In genomic region chrX:2446815-2447214, GRCh38 we compare ENCODE assay signal across 24 cellular contexts.
"Had no signal": no experiment of that assay in that cellular context is flagged by ENCODE, and none has a peak within 500 bp of the region (broad histone marks: within the 10 kb centered on the region; RNA-seq: fewer than 3 reads in every experiment).

No MANE protein-coding gene starts in this region.

- ATAC-seq: activated CD8-positive, alpha-beta T cell treated with anti-CD3 and anti-CD28 coated beads for 36 hours; activated naive CD4-positive, alpha-beta T cell treated with anti-CD3 and anti-CD28 coated beads, Interleukin-2, amount 50 U/mL, for 72 hours; activated T-cell treated with anti-CD3 and anti-CD28 coated beads, Interleukin-2, amount 50 U/mL, for 72 hours; activated T-helper 17 cell treated with anti-CD3 and anti-CD28 coated beads, Interleukin-2, amount 50 U/mL, for 72 hours; PC-3 had no signal

- H3K4me1 ChIP-seq: adrenal gland, Peyer's patch had no signal

- H3K4me3 ChIP-seq: adrenal gland, Peyer's patch, SJSA1 had no signal

- H3K36me3 ChIP-seq: adrenal gland, Peyer's patch, SJSA1 had no signal

- H3K9me3 ChIP-seq: adrenal gland, Peyer's patch, SJSA1, SK-N-SH had no signal

- H3K27me3 ChIP-seq: adrenal gland, Peyer's patch, SJSA1 had no signal

- DNase-seq: activated CD4-positive, alpha-beta T cell treated with anti-CD3 and anti-CD28 coated beads, Interleukin-2, amount 10 ng/mL, durations not matched to agents 24 days and 14 days; activated CD4-positive, alpha-beta T cell treated with anti-CD3 and anti-CD28 coated beads, Interleukin-2, amount 50 U/mL, for 4 hours; activated CD8-positive, alpha-beta T cell treated with anti-CD3 and anti-CD28 coated beads for 36 hours; activated gamma-delta T cell treated with Interleukin-2 at 50 U/mL for 16 hours; activated naive CD4-positive, alpha-beta T cell treated with anti-CD3 and anti-CD28 coated beads for 36 hours; activated T-cell treated with anti-CD3 and anti-CD28 coated beads, Interleukin-2, amount 50 U/mL, for 1 hour; activated T-cell treated with anti-CD3 and anti-CD28 coated beads, Interleukin-2, amount 50 U/mL, for 72 hours; adrenal gland; central memory CD4-positive, alpha-beta T cell; NCI-H1092 treated with DMSO at 0.1 percent for 48 hours; NCI-H1417 treated with DMSO at 0.1 percent for 48 hours; NCI-H187 treated with DMSO at 0.1 percent for 48 hours; NCI-H2081 treated with DMSO at 0.1 percent for 48 hours; NCI-H226; NCI-H446 treated with DMSO at 0.1 percent for 48 hours; NCI-H524; PC-3; Peyer's patch; RPMI8226; SHP77 treated with DMSO at 0.1 percent for 48 hours; SK-N-SH had no signal

- H3K9ac ChIP-seq: SK-N-SH had no signal

- H3K4me2 ChIP-seq: SK-N-SH had no signal

- H3K27ac ChIP-seq: adrenal gland, Peyer's patch, SJSA1 had no signal
